13 cellular contexts compared by ENCODE assay signal in the genomic region with DNA sequence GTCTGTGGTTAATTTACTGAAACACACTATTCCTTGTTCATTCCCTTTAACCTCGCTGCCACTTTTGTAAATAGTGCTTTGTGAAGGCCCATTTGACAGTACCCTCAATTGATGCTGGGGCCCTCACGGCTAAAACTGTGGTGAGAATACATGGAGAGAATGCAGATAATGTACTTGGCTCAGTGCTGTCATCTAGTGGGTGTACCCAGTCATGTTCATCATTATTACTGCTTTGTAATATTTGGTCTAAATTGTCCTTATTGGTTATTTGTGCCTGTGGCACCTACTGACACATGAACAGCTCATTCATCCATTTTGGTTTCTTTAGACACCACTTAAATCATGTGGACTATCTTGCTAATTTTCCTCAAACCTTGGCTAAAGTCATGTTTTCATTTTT.
A peak's percentile ranks its signal among the peaks of the same experiment; 100 is the strongest.
DNase-seq lines count a peak whose midpoint lies in the region; ATAC-seq, FAIRE-seq and TF ChIP-seq lines count a peak whose summit lies in the region.
"Had no signal": no experiment of that assay in that cellular context is flagged by ENCODE, and none has a peak within 500 bp of the region (broad histone marks: within the 10 kb centered on the region; RNA-seq: fewer than 3 reads in every experiment).

No MANE protein-coding gene starts in this region.

- 48 to 61% methylated on average over 2 of the region's 2 CpGs for WGBS in body of pancreas, 2 donors
- WGBS in small intestine, 3 donors, result 42 to 69% (median 51%) methylated on average over 2 of the region's 2 CpGs
- WGBS in esophagus muscularis mucosa, result 63% methylated on average over 2 of the region's 2 CpGs

- H3K9me3 ChIP-seq in body of pancreas, result no peaks in the 10 kb centered on the region
- no peaks in the 10 kb centered on the region for H3K9me3 ChIP-seq in small intestine (ENCODE audit: control insufficient read depth, low read depth)
- no peaks in the 10 kb centered on the region for H3K9me3 ChIP-seq in esophagus muscularis mucosa
- H3K9me3 ChIP-seq: heart left ventricle had no signal

- peak in 6 of 7 experiments; percentile 15 to 35 (median 23) for TF ChIP-seq CTCF in body of pancreas (IDR thresholded peaks at IDR 0.05)
- TF ChIP-seq CTCF in esophagus muscularis mucosa (IDR thresholded peaks at IDR 0.05), result no peak

- no peak for FAIRE-seq in small intestine (lab: Jason Lieb, UNC)

- intact Hi-C loops in body of pancreas (cut with DNase I) (no loop called here), esophagus muscularis mucosa (cut with DNase I) (no loop called here)

- no peak overlapping the region for H3K4me3 ChIP-seq in body of pancreas
- no peak overlapping the region for H3K4me3 ChIP-seq in small intestine (ENCODE audit: low read depth in 1 of 2, low read length in 2 of 2)
- H3K4me3 ChIP-seq in esophagus muscularis mucosa, result no peak overlapping the region
- H3K4me3 ChIP-seq: heart left ventricle, skin epidermis had no signal

- H3K4me1 ChIP-seq in body of pancreas (no peaks in the 10 kb centered on the region), small intestine (ENCODE audit: control insufficient read depth in 2 of 2, insufficient read depth in 1 of 2, low read depth in 1 of 2, low read length in 1 of 2) (no peaks in the 10 kb centered on the region), esophagus muscularis mucosa (no peaks in the 10 kb centered on the region)
- H3K4me1 ChIP-seq: heart left ventricle had no signal

- TF ChIP-seq POLR2A in body of pancreas (IDR thresholded peaks at IDR 0.05) (no peak), esophagus muscularis mucosa (IDR thresholded peaks at IDR 0.05; ENCODE audit: low read depth) (no peak)

- no peak overlapping the region for H3K27ac ChIP-seq in body of pancreas
- no peak overlapping the region for H3K27ac ChIP-seq in small intestine (ENCODE audit: low read depth in 1 of 2, low read length in 1 of 2)
- H3K27ac ChIP-seq in esophagus muscularis mucosa (replicated peaks in 1 of 4), result no peak overlapping the region
- H3K27ac ChIP-seq: heart left ventricle, skin epidermis had no signal

- DNase-seq in NOMO-1 treated with DMSO at 0.1 percent for 48 hours (lab: John Stamatoyannopoulos, UW; ENCODE audit: unreplicated experiment) (peak; percentile 58), NOMO-1 treated with dmso at 0.1 percent for 144 hours (lab: John Stamatoyannopoulos, UW; ENCODE audit: unreplicated experiment) (no peak), HuH-7 (ENCODE audit: low spot score) (peak; percentile 10), body of pancreas (no peak), small intestine (peak; percentile 3), H4 (ENCODE audit: low spot score) (no peak), esophagus muscularis mucosa (ENCODE audit: extremely low spot score) (no peak)
- DNase-seq: activated CD4-positive, alpha-beta T cell treated with anti-CD3 and anti-CD28 coated beads for 48 hours; heart left ventricle; NCI-H1694 treated with DMSO at 0.1 percent for 48 hours had no signal

- no peak for TF ChIP-seq EP300 in esophagus muscularis mucosa (IDR thresholded peaks at IDR 0.05)

- ATAC-seq in body of pancreas (no peak), GM21447 (IDR thresholded peaks at IDR 0.05; ENCODE audit: unreplicated experiment) (no peak)
- ATAC-seq: heart left ventricle, Right ventricle myocardium inferior had no signal

- H3K36me3 ChIP-seq in body of pancreas (replicated peaks in 1 of 2; ENCODE audit: insufficient read depth in 1 of 2, low read depth in 2 of 2), result no peaks in the 10 kb centered on the region
- no peaks in the 10 kb centered on the region for H3K36me3 ChIP-seq in small intestine (ENCODE audit: control insufficient read depth in 2 of 2, insufficient read depth in 2 of 2, low read length in 2 of 2)
- no peaks in the 10 kb centered on the region for H3K36me3 ChIP-seq in esophagus muscularis mucosa
- H3K36me3 ChIP-seq: heart left ventricle had no signal

- H3K27me3 ChIP-seq in body of pancreas (no peaks in the 10 kb centered on the region), small intestine (ENCODE audit: control insufficient read depth in 2 of 2, insufficient read depth in 2 of 2, low read length in 2 of 2) (no peaks in the 10 kb centered on the region), esophagus muscularis mucosa (no peaks in the 10 kb centered on the region)
- H3K27me3 ChIP-seq: heart left ventricle had no signal

Comparison
In these comparisons a context has a peak if more than half of its experiments do, and no peak if none do; other contexts are left out.
1. DNase-seq: peak in NOMO-1 treated with DMSO at 0.1 percent for 48 hours (single experiment), HuH-7 (single experiment) and small intestine (single experiment); none in NOMO-1 treated with dmso at 0.1 percent for 144 hours (single experiment), body of pancreas (0 of 4), H4 (single experiment) and esophagus muscularis mucosa (single experiment).
2. CTCF ChIP-seq: peak in body of pancreas (6 of 7); none in esophagus muscularis mucosa (0 of 3).